1 cellular context compared by ENCODE assay signal in genomic region chr11:119144825-119145476, GRCh38.
A peak's percentile ranks its signal among the peaks of the same experiment; 100 is the strongest.
TF ChIP-seq lines count a peak whose summit lies in the region.

No MANE protein-coding gene starts in this region.

TF ChIP-seq in GM12878, 131 proteins besides CTCF, POLR2A, EP300 and RAD21:
- TF ChIP-seq EED (IDR thresholded peaks at IDR 0.05; ENCODE audit: low read depth) (no peak), HDGF (IDR thresholded peaks at IDR 0.05) (no peak), GABPA (IDR thresholded peaks at IDR 0.05; ENCODE audit: low read depth) (no peak), FOXM1 (IDR thresholded peaks at IDR 0.05; ENCODE audit: low read depth, low read length) (no peak), SUZ12 (IDR thresholded peaks at IDR 0.05; ENCODE audit: unreplicated experiment) (no peak), RBBP5 (conservative IDR thresholded peaks at IDR 0.05) (no peak), MEF2B (IDR thresholded peaks at IDR 0.05; ENCODE audit: partially characterized antibody, poor library complexity, severe bottlenecking) (no peak), HCFC1 (IDR thresholded peaks at IDR 0.05; ENCODE audit: low read length) (no peak), PML (IDR thresholded peaks at IDR 0.05; ENCODE audit: low read length) (no peak), SUPT20H (IDR thresholded peaks at IDR 0.05; ENCODE audit: borderline replicate concordance, control insufficient read depth, low read depth, low read length) (no peak), ELK1 (IDR thresholded peaks at IDR 0.05; ENCODE audit: low read depth, low read length) (no peak), CBFB (IDR thresholded peaks at IDR 0.05; ENCODE audit: low read depth) (no peak), LARP7 (IDR thresholded peaks at IDR 0.05) (no peak), SMC3 (IDR thresholded peaks at IDR 0.05; ENCODE audit: borderline replicate concordance, low read length) (peak; percentile 60), YY1 (IDR thresholded peaks at IDR 0.05; ENCODE audit: low read depth, low read length) (peak; percentile 33; the same call in 1 of the 2 replicates), EGR1 (IDR thresholded peaks at IDR 0.05; ENCODE audit: borderline replicate concordance in 1 of 2, low read depth in 2 of 2, low read length in 2 of 2) (no peak), SPI1 (IDR thresholded peaks at IDR 0.05; ENCODE audit: borderline replicate concordance, insufficient read depth, low read depth, low read length) (no peak)
